Comparison of ENCODE assay signal across 1 cellular context in genomic region chr11:116192509-116193206, GRCh38.
TF ChIP-seq lines count a peak whose summit lies in the region.

No MANE protein-coding gene starts in this region.

TF ChIP-seq in HEK293, 187 proteins besides CTCF, POLR2A, EP300 and RAD21 (continued from another document):
- no peak for TF ChIP-seq PRDM4 (tag by site-specific recombination; IDR thresholded peaks at IDR 0.05)
- TF ChIP-seq ZBTB17 (tag by site-specific recombination; IDR thresholded peaks at IDR 0.05) = no peak
- TF ChIP-seq ZNF488 (tag by site-specific recombination; IDR thresholded peaks at IDR 0.05) = no peak
- TF ChIP-seq ZNF600 (tag by site-specific recombination; IDR thresholded peaks at IDR 0.05) = no peak
- TF ChIP-seq ZNF354C (tag by site-specific recombination; IDR thresholded peaks at IDR 0.05; ENCODE audit: borderline replicate concordance, low read depth) = no peak
- TF ChIP-seq KLF8 (tag by site-specific recombination; IDR thresholded peaks at IDR 0.05) = no peak
- TF ChIP-seq ZNF621 (tag by site-specific recombination; IDR thresholded peaks at IDR 0.05) = no peak
- TF ChIP-seq WT1 (tag by site-specific recombination; IDR thresholded peaks at IDR 0.05) = no peak
- no peak for TF ChIP-seq ZNF350 (tag by site-specific recombination; IDR thresholded peaks at IDR 0.05)
- TF ChIP-seq ZNF426 (tag by site-specific recombination; IDR thresholded peaks at IDR 0.05) = no peak
- TF ChIP-seq ZNF404 (tag by site-specific recombination; IDR thresholded peaks at IDR 0.05) = no peak
- no peak for TF ChIP-seq GLI4 (tag by site-specific recombination; IDR thresholded peaks at IDR 0.05)
- TF ChIP-seq ZNF138 (tag by site-specific recombination; IDR thresholded peaks at IDR 0.05; ENCODE audit: borderline replicate concordance) = no peak
